Comparison of ENCODE assay signal across 1 cellular context in genomic region chr5:525164-525761, GRCh38.
TF ChIP-seq lines count a peak whose summit lies in the region.

No MANE protein-coding gene starts in this region.

TF ChIP-seq in GM23338, 12 proteins besides CTCF, POLR2A, EP300 and RAD21:
- TF ChIP-seq ZNF462 (CRISPR knock-in tag; IDR thresholded peaks at IDR 0.05) (no peak), EZH2phosphoT487 (IDR thresholded peaks at IDR 0.05; ENCODE audit: unreplicated experiment) (no peak), ZNF114 (CRISPR knock-in tag; IDR thresholded peaks at IDR 0.05) (no peak), STAT1 (IDR thresholded peaks at IDR 0.05; ENCODE audit: unreplicated experiment) (no peak), NANOG (IDR thresholded peaks at IDR 0.05; ENCODE audit: borderline replicate concordance) (no peak), POLR2AphosphoS5 (IDR thresholded peaks at IDR 0.05; ENCODE audit: low read depth) (no peak), REST (IDR thresholded peaks at IDR 0.05; ENCODE audit: unreplicated experiment) (no peak), JUNB (IDR thresholded peaks at IDR 0.05; ENCODE audit: unreplicated experiment) (no peak), ETS1 (IDR thresholded peaks at IDR 0.05) (no peak), EZH2 (IDR thresholded peaks at IDR 0.05; ENCODE audit: low read depth, unreplicated experiment) (no peak)
